Comparison of ENCODE assay signal across 1 cellular context in genomic region chr21:29144736-29145353, GRCh38.
TF ChIP-seq lines count a peak whose summit lies in the region.

No MANE protein-coding gene starts in this region.

TF ChIP-seq in SK-N-SH, 30 proteins besides CTCF, POLR2A, EP300 and RAD21 (continued from another document):
- no peak for TF ChIP-seq USF1 (IDR thresholded peaks at IDR 0.05; ENCODE audit: borderline replicate concordance, low read depth)
- TF ChIP-seq FOXM1 (IDR thresholded peaks at IDR 0.05; ENCODE audit: low read depth) = no peak
- no peak for TF ChIP-seq MEF2A (IDR thresholded peaks at IDR 0.05; ENCODE audit: borderline replicate concordance, low read depth)
- TF ChIP-seq USF2 (IDR thresholded peaks at IDR 0.05; ENCODE audit: borderline replicate concordance, low read depth, low read length) = no peak
- no peak for TF ChIP-seq NRF1 (IDR thresholded peaks at IDR 0.05; ENCODE audit: low read depth, low read length)
- no peak for TF ChIP-seq SMC3 (IDR thresholded peaks at IDR 0.05; ENCODE audit: low read depth, low read length)
- TF ChIP-seq GABPA (IDR thresholded peaks at IDR 0.05; ENCODE audit: low read depth) = no peak
